ENCODE assay signal across 1 cellular context in genomic region chr1:230978491-230979388, GRCh38.
A peak's percentile ranks its signal among the peaks of the same experiment; 100 is the strongest.
TF ChIP-seq lines count a peak whose summit lies in the region.

TSS of gene ARV1 (plus strand) at chr1:230979094. CDS start at chr1:230979106, 12 bp downstream.
TSS of gene TTC13 (minus strand) at chr1:230978861. CDS start at chr1:230978830, 31 bp downstream.

TF ChIP-seq in K562, 482 proteins besides CTCF, POLR2A, EP300 and RAD21 (continued from another document and continues in another):
- TF ChIP-seq THAP12 (CRISPR knock-in tag; IDR thresholded peaks at IDR 0.05) (peak; percentile 54; the same call in 1 of the 2 replicates), ATF2 (CRISPR knock-in tag; IDR thresholded peaks at IDR 0.05) (no peak), HSF4 (CRISPR knock-in tag; IDR thresholded peaks at IDR 0.05; ENCODE audit: borderline replicate concordance) (peak; percentile 78; the same call in 1 of the 2 replicates), MTA3 (IDR thresholded peaks at IDR 0.05; ENCODE audit: borderline replicate concordance) (peak; percentile 89), NFE2 (IDR thresholded peaks at IDR 0.05; ENCODE audit: low read depth) (no peak), ZFP1 (CRISPR knock-in tag; IDR thresholded peaks at IDR 0.05) (no peak), TBL1XR1 (IDR thresholded peaks at IDR 0.05; ENCODE audit: low read length in 2 of 2) (0 out of 4 replicates have a peak, but pooled peaks of 1 of the 2 experiments have one; percentile 27), SMAD2 (IDR thresholded peaks at IDR 0.05; ENCODE audit: low read depth, low read length) (no peak), CREB3L1 (IDR thresholded peaks at IDR 0.05; ENCODE audit: borderline replicate concordance, low read depth) (peak; percentile 98), ZNF274 (IDR thresholded peaks at IDR 0.05; ENCODE audit: borderline replicate concordance, low read depth, low read length) (no peak), GATAD2A (IDR thresholded peaks at IDR 0.05) (no peak), ZKSCAN3 (CRISPR knock-in tag; IDR thresholded peaks at IDR 0.05) (no peak), ZNF263 (CRISPR knock-in tag; IDR thresholded peaks at IDR 0.05; ENCODE audit: borderline replicate concordance) (peak; percentile 65; the same call in 1 of the 2 replicates), SMARCC2 (IDR thresholded peaks at IDR 0.05; ENCODE audit: low read depth) (peak; percentile 54), RCOR1 (IDR thresholded peaks at IDR 0.05; ENCODE audit: borderline replicate concordance in 1 of 2, low read depth in 2 of 2, low read length in 2 of 2) (no peak; a peak in 2 of 4 replicates), ETV1 (tag; conservative IDR thresholded peaks at IDR 0.05; ENCODE audit: low read depth) (peak; percentile 93), SMARCA4 (IDR thresholded peaks at IDR 0.05) (peak; percentile 52; the same call in 1 of the 2 replicates), RFX7 (CRISPR knock-in tag; IDR thresholded peaks at IDR 0.05) (no peak), NR1H2 (CRISPR knock-in tag; IDR thresholded peaks at IDR 0.05) (no peak), GTF2E2 (tag; IDR thresholded peaks at IDR 0.05) (no peak), TRIM24 (IDR thresholded peaks at IDR 0.05) (0 out of 4 replicates have a peak, but pooled peaks of 1 of the 2 experiments have one; percentile 41), LCOR (CRISPR knock-in tag; IDR thresholded peaks at IDR 0.05) (no peak; the same call in 1 of the 2 replicates), ZNF124 (CRISPR knock-in tag; IDR thresholded peaks at IDR 0.05) (no peak), FOXA3 (CRISPR knock-in tag; conservative IDR thresholded peaks at IDR 0.05 in 1 of 2, IDR thresholded peaks at IDR 0.05 in 1 of 2) (peak in 1 of 2 experiments; percentile 55; a peak in 1 of 4 replicates), ZNF134 (CRISPR knock-in tag; conservative IDR thresholded peaks at IDR 0.05) (peak; percentile 70; the same call in 1 of the 2 replicates)
- TF ChIP-seq, protein P1, sequence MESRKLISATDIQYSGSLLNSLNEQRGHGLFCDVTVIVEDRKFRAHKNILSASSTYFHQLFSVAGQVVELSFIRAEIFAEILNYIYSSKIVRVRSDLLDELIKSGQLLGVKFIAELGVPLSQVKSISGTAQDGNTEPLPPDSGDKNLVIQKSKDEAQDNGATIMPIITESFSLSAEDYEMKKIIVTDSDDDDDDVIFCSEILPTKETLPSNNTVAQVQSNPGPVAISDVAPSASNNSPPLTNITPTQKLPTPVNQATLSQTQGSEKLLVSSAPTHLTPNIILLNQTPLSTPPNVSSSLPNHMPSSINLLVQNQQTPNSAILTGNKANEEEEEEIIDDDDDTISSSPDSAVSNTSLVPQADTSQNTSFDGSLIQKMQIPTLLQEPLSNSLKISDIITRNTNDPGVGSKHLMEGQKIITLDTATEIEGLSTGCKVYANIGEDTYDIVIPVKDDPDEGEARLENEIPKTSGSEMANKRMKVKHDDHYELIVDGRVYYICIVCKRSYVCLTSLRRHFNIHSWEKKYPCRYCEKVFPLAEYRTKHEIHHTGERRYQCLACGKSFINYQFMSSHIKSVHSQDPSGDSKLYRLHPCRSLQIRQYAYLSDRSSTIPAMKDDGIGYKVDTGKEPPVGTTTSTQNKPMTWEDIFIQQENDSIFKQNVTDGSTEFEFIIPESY (CRISPR knock-in tag; IDR thresholded peaks at IDR 0.05): no peak
- TF ChIP-seq, protein P2, sequence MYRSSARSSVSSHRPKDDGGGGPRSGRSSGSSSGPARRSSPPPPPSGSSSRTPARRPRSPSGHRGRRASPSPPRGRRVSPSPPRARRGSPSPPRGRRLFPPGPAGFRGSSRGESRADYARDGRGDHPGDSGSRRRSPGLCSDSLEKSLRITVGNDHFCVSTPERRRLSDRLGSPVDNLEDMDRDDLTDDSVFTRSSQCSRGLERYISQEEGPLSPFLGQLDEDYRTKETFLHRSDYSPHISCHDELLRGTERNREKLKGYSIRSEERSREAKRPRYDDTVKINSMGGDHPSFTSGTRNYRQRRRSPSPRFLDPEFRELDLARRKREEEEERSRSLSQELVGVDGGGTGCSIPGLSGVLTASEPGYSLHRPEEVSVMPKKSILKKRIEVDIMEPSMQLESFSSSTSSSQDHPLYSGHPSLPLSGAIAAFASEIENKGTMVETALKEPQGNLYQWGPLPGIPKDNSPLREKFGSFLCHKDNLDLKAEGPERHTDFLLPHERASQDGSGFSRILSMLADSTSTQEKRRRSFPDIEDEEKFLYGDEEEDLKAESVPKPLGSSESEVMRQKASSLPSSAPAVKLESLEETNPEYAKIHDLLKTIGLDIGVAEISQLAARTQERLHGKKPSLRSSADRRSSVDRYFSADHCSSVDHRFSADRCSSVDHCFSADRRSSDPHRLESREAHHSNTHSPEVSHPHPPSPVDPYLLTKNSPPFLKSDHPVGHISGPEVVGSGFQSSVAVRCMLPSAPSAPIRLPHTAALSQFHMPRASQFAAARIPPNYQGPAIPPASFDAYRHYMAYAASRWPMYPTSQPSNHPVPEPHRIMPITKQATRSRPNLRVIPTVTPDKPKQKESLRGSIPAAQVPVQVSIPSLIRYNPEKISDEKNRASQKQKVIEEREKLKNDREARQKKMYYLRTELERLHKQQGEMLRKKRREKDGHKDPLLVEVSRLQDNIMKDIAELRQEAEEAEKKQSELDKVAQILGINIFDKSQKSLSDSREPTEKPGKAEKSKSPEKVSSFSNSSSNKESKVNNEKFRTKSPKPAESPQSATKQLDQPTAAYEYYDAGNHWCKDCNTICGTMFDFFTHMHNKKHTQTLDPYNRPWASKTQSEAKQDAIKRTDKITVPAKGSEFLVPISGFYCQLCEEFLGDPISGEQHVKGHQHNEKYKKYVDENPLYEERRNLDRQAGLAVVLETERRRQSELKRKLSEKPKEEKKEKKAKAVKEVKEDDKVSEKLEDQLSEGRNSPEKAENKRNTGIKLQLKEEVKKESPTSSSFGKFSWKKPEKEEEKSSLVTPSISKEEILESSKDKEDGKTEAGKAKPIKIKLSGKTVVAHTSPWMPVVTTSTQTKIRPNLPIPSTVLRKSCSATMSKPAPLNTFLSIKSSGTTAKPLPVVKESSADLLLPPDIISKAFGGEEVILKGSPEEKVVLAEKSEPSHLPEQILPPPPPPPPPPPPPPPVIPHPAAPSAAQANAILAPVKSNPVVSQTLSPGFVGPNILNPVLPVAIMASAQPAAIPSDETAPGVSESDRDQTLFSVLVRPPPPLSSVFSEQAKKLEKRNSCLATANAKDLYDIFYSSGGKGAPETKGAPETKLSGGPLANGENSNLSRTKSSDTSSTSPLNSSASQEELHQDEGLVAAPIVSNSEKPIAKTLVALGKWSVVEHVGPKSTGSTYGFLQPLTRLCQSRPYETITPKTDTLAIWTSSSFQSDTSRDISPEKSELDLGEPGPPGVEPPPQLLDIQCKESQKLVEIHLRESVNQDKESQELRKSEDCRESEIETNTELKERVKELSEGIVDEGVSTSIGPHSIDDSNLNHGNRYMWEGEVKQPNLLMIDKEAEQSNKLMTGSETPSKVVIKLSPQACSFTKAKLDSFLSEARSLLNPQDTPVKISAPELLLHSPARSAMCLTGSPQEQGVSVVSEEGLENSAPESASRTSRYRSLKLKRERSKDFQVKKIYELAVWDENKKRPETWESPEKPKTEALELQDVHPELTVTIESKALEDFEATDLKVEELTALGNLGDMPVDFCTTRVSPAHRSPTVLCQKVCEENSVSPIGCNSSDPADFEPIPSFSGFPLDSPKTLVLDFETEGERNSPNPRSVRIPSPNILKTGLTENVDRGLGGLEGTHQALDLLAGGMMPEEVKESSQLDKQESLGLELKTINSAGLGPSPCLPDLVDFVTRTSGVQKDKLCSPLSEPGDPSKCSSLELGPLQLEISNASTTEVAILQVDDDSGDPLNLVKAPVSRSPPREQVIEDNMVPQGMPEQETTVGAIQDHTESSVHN (IDR thresholded peaks at IDR 0.05; ENCODE audit: borderline replicate concordance in 1 of 2, low read depth in 1 of 2): no peak
- TF ChIP-seq, protein P3, sequence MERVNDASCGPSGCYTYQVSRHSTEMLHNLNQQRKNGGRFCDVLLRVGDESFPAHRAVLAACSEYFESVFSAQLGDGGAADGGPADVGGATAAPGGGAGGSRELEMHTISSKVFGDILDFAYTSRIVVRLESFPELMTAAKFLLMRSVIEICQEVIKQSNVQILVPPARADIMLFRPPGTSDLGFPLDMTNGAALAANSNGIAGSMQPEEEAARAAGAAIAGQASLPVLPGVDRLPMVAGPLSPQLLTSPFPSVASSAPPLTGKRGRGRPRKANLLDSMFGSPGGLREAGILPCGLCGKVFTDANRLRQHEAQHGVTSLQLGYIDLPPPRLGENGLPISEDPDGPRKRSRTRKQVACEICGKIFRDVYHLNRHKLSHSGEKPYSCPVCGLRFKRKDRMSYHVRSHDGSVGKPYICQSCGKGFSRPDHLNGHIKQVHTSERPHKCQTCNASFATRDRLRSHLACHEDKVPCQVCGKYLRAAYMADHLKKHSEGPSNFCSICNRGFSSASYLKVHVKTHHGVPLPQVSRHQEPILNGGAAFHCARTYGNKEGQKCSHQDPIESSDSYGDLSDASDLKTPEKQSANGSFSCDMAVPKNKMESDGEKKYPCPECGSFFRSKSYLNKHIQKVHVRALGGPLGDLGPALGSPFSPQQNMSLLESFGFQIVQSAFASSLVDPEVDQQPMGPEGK (CRISPR knock-in tag; IDR thresholded peaks at IDR 0.05; ENCODE audit: borderline replicate concordance): no peak
- TF ChIP-seq, protein P4, sequence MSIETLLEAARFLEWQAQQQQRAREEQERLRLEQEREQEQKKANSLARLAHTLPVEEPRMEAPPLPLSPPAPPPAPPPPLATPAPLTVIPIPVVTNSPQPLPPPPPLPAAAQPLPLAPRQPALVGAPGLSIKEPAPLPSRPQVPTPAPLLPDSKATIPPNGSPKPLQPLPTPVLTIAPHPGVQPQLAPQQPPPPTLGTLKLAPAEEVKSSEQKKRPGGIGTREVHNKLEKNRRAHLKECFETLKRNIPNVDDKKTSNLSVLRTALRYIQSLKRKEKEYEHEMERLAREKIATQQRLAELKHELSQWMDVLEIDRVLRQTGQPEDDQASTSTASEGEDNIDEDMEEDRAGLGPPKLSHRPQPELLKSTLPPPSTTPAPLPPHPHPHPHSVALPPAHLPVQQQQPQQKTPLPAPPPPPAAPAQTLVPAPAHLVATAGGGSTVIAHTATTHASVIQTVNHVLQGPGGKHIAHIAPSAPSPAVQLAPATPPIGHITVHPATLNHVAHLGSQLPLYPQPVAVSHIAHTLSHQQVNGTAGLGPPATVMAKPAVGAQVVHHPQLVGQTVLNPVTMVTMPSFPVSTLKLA (conservative IDR thresholded peaks at IDR 0.05): peak; percentile 88 to 95; a peak in 3 of 4 replicates
- TF ChIP-seq, protein P5, sequence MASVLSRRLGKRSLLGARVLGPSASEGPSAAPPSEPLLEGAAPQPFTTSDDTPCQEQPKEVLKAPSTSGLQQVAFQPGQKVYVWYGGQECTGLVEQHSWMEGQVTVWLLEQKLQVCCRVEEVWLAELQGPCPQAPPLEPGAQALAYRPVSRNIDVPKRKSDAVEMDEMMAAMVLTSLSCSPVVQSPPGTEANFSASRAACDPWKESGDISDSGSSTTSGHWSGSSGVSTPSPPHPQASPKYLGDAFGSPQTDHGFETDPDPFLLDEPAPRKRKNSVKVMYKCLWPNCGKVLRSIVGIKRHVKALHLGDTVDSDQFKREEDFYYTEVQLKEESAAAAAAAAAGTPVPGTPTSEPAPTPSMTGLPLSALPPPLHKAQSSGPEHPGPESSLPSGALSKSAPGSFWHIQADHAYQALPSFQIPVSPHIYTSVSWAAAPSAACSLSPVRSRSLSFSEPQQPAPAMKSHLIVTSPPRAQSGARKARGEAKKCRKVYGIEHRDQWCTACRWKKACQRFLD (CRISPR knock-in tag; IDR thresholded peaks at IDR 0.05): peak; percentile 75
- TF ChIP-seq, protein P6, sequence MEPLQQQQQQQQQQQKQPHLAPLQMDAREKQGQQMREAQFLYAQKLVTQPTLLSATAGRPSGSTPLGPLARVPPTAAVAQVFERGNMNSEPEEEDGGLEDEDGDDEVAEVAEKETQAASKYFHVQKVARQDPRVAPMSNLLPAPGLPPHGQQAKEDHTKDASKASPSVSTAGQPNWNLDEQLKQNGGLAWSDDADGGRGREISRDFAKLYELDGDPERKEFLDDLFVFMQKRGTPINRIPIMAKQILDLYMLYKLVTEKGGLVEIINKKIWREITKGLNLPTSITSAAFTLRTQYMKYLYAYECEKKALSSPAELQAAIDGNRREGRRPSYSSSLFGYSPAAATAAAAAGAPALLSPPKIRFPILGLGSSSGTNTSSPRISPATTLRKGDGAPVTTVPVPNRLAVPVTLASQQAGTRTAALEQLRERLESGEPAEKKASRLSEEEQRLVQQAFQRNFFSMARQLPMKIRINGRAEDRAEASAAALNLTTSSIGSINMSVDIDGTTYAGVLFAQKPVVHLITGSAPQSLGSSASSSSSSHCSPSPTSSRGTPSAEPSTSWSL (CRISPR knock-in tag; IDR thresholded peaks at IDR 0.05; ENCODE audit: borderline replicate concordance): no peak
